In genomic region chr11:30342736-30343166, GRCh38 we compare ENCODE assay signal across 9 cellular contexts. TPM values are rescaled to one million over a fixed set of nuclear protein-coding genes. Genes with fewer than 3 reads are reported as not detected.
DNase-seq lines count a peak whose midpoint lies in the region; ATAC-seq and TF ChIP-seq lines count a peak whose summit lies in the region.
"Had no signal": no experiment of that assay in that cellular context is flagged by ENCODE, and none has a peak within 500 bp of the region (broad histone marks: within the 10 kb centered on the region; RNA-seq: fewer than 3 reads in every experiment).

No MANE protein-coding gene starts in this region.

- CTCF ChIA-PET in activated B cell treated with CpG ODN at 0.5 μM for 24 hours (lab: Charles Lee), result no interaction called here

- H3K36me3 Mint-ChIP-seq in activated B cell treated with CpG ODN at 0.5 μM for 24 hours (ENCODE audit: low read depth), result peaks cover 18% of the 10 kb centered on the region

- peak overlapping the region; percentile 6 for H3K4me3 Mint-ChIP-seq in activated B cell treated with CpG ODN at 0.5 μM for 24 hours

- H3K9me3 Mint-ChIP-seq in activated B cell treated with CpG ODN at 0.5 μM for 24 hours, result no peaks in the 10 kb centered on the region

- H3K27ac ChIP-seq in dorsolateral prefrontal cortex, result no peak overlapping the region

- DNase-seq in GM12864 (ENCODE audit: low read depth) (peak; percentile 96), activated B cell treated with CpG ODN at 0.5 μM for 24 hours (no peak), T-helper 2 cell (no peak), HCEC 1CT (no peak), NCI-H2107 treated with DMSO at 0.1 percent for 48 hours (lab: John Stamatoyannopoulos, UW; ENCODE audit: unreplicated experiment) (no peak), dorsolateral prefrontal cortex (no peak)
- DNase-seq: DMS53 had no signal

- no peaks in the 10 kb centered on the region for H3K27me3 Mint-ChIP-seq in activated B cell treated with CpG ODN at 0.5 μM for 24 hours

- intact Hi-C loops in activated B cell treated with CpG ODN at 0.5 μM for 24 hours (cut with micrococcal nuclease), result loop anchor here (1.0 to 10.0 kb wide), 2 partner anchors 19 to 242 kb away; partner anchors contain the start of genes ARL14EP and MPPED2
- intact Hi-C loops in dorsolateral prefrontal cortex (cut with DNase I), result loop anchor here in 1 of 2 donors (5.0 kb wide), 1 partner anchor 575 kb away; no protein-coding TSS in a partner anchor

- no peaks in the 10 kb centered on the region for H3K27me3 ChIP-seq in dorsolateral prefrontal cortex

- TF ChIP-seq CTCF in GM12864 (IDR thresholded peaks at IDR 0.05; ENCODE audit: low read depth, low read length, missing control alignments), result no peak
- TF ChIP-seq CTCF in activated B cell treated with CpG ODN at 0.5 μM for 24 hours (IDR thresholded peaks at IDR 0.05), result no peak
- TF ChIP-seq CTCF in dorsolateral prefrontal cortex (IDR thresholded peaks at IDR 0.05 in 54 of 56, conservative IDR thresholded peaks at IDR 0.05 in 2 of 56; ENCODE audit: low read depth in 1 of 56, partially characterized antibody in 56 of 56), result no peak

- H3K27ac Mint-ChIP-seq in activated B cell treated with CpG ODN at 0.5 μM for 24 hours, result peak overlapping the region; percentile 72

- H3K4me3 ChIP-seq in GM12864 (ENCODE audit: low read depth, low read length) (no peak overlapping the region), dorsolateral prefrontal cortex (no peak overlapping the region)

- peaks cover 38% of the 10 kb centered on the region for H3K4me1 Mint-ChIP-seq in activated B cell treated with CpG ODN at 0.5 μM for 24 hours

- peak; percentile 98 for ATAC-seq in GM19468 (IDR thresholded peaks at IDR 0.05; ENCODE audit: extremely low read depth, unreplicated experiment)
- peak; percentile 98 for ATAC-seq in HG03159 (IDR thresholded peaks at IDR 0.05; ENCODE audit: unreplicated experiment)
- ATAC-seq in activated B cell treated with CpG ODN at 0.5 μM for 24 hours (ENCODE audit: low read depth), result peak; percentile 91

- POLR2A ChIA-PET in activated B cell treated with CpG ODN at 0.5 μM for 24 hours (lab: Charles Lee), result interaction anchor here (2.7 kb wide), 1 partner anchor 20 kb away, joined by 25 read pairs; the partner anchor contains the start of gene ARL14EP

RNA-seq across cellular contexts. Expression of gene ARL14EP, which starts 19.8 kb away (rescaled TPM):
- total RNA-seq in activated B cell treated with CpG ODN at 0.5 μM for 24 hours, result 36.5 and 40.1 TPM in 2 replicates
- total RNA-seq in dorsolateral prefrontal cortex, result 10 to 100 TPM; 22.2 to 62.4 (median 37.3) TPM
